2 cellular contexts compared by ENCODE assay signal in genomic region chr4:177455591-177455990, GRCh38.
TF ChIP-seq lines count a peak whose summit lies in the region.

No MANE protein-coding gene starts in this region.

TF ChIP-seq in neural cell, 6 proteins besides CTCF, POLR2A, EP300 and RAD21 (continued from another document):
- TF ChIP-seq, protein P1, sequence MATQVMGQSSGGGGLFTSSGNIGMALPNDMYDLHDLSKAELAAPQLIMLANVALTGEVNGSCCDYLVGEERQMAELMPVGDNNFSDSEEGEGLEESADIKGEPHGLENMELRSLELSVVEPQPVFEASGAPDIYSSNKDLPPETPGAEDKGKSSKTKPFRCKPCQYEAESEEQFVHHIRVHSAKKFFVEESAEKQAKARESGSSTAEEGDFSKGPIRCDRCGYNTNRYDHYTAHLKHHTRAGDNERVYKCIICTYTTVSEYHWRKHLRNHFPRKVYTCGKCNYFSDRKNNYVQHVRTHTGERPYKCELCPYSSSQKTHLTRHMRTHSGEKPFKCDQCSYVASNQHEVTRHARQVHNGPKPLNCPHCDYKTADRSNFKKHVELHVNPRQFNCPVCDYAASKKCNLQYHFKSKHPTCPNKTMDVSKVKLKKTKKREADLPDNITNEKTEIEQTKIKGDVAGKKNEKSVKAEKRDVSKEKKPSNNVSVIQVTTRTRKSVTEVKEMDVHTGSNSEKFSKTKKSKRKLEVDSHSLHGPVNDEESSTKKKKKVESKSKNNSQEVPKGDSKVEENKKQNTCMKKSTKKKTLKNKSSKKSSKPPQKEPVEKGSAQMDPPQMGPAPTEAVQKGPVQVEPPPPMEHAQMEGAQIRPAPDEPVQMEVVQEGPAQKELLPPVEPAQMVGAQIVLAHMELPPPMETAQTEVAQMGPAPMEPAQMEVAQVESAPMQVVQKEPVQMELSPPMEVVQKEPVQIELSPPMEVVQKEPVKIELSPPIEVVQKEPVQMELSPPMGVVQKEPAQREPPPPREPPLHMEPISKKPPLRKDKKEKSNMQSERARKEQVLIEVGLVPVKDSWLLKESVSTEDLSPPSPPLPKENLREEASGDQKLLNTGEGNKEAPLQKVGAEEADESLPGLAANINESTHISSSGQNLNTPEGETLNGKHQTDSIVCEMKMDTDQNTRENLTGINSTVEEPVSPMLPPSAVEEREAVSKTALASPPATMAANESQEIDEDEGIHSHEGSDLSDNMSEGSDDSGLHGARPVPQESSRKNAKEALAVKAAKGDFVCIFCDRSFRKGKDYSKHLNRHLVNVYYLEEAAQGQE (IDR thresholded peaks at IDR 0.05; ENCODE audit: borderline replicate concordance): no peak
- TF ChIP-seq POLR2AphosphoS5 (IDR thresholded peaks at IDR 0.05): no peak
- no peak for TF ChIP-seq MXI1 (conservative IDR thresholded peaks at IDR 0.05; ENCODE audit: poor library complexity, severe bottlenecking)
- TF ChIP-seq TAF1 (IDR thresholded peaks at IDR 0.05; ENCODE audit: low read depth): no peak
TF ChIP-seq in neural cell: peak in this region for 0.

TF ChIP-seq in WTC11, 78 proteins besides CTCF, POLR2A, EP300 and RAD21 (continued from another document):
- TF ChIP-seq ZNF512 (CRISPR knock-in tag; IDR thresholded peaks at IDR 0.05; ENCODE audit: borderline replicate concordance) (no peak), ETV6 (CRISPR knock-in tag; IDR thresholded peaks at IDR 0.05) (no peak), NFYB (CRISPR knock-in tag; conservative IDR thresholded peaks at IDR 0.05; ENCODE audit: low read depth) (no peak), NR3C1 (CRISPR knock-in tag; conservative IDR thresholded peaks at IDR 0.05; ENCODE audit: low read depth) (no peak), NFE2L1 (CRISPR knock-in tag; IDR thresholded peaks at IDR 0.05) (no peak)
- TF ChIP-seq, protein P2, sequence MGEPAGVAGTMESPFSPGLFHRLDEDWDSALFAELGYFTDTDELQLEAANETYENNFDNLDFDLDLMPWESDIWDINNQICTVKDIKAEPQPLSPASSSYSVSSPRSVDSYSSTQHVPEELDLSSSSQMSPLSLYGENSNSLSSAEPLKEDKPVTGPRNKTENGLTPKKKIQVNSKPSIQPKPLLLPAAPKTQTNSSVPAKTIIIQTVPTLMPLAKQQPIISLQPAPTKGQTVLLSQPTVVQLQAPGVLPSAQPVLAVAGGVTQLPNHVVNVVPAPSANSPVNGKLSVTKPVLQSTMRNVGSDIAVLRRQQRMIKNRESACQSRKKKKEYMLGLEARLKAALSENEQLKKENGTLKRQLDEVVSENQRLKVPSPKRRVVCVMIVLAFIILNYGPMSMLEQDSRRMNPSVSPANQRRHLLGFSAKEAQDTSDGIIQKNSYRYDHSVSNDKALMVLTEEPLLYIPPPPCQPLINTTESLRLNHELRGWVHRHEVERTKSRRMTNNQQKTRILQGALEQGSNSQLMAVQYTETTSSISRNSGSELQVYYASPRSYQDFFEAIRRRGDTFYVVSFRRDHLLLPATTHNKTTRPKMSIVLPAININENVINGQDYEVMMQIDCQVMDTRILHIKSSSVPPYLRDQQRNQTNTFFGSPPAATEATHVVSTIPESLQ (CRISPR knock-in tag; IDR thresholded peaks at IDR 0.05): no peak
- TF ChIP-seq, protein P3, sequence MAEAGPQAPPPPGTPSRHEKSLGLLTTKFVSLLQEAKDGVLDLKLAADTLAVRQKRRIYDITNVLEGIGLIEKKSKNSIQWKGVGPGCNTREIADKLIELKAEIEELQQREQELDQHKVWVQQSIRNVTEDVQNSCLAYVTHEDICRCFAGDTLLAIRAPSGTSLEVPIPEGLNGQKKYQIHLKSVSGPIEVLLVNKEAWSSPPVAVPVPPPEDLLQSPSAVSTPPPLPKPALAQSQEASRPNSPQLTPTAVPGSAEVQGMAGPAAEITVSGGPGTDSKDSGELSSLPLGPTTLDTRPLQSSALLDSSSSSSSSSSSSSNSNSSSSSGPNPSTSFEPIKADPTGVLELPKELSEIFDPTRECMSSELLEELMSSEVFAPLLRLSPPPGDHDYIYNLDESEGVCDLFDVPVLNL (CRISPR knock-in tag; IDR thresholded peaks at IDR 0.05; ENCODE audit: borderline replicate concordance, low read depth): no peak
- TF ChIP-seq, protein P4, sequence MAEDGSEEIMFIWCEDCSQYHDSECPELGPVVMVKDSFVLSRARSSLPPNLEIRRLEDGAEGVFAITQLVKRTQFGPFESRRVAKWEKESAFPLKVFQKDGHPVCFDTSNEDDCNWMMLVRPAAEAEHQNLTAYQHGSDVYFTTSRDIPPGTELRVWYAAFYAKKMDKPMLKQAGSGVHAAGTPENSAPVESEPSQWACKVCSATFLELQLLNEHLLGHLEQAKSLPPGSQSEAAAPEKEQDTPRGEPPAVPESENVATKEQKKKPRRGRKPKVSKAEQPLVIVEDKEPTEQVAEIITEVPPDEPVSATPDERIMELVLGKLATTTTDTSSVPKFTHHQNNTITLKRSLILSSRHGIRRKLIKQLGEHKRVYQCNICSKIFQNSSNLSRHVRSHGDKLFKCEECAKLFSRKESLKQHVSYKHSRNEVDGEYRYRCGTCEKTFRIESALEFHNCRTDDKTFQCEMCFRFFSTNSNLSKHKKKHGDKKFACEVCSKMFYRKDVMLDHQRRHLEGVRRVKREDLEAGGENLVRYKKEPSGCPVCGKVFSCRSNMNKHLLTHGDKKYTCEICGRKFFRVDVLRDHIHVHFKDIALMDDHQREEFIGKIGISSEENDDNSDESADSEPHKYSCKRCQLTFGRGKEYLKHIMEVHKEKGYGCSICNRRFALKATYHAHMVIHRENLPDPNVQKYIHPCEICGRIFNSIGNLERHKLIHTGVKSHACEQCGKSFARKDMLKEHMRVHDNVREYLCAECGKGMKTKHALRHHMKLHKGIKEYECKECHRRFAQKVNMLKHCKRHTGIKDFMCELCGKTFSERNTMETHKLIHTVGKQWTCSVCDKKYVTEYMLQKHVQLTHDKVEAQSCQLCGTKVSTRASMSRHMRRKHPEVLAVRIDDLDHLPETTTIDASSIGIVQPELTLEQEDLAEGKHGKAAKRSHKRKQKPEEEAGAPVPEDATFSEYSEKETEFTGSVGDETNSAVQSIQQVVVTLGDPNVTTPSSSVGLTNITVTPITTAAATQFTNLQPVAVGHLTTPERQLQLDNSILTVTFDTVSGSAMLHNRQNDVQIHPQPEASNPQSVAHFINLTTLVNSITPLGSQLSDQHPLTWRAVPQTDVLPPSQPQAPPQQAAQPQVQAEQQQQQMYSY (CRISPR knock-in tag; IDR thresholded peaks at IDR 0.05): no peak
- TF ChIP-seq, protein P5, sequence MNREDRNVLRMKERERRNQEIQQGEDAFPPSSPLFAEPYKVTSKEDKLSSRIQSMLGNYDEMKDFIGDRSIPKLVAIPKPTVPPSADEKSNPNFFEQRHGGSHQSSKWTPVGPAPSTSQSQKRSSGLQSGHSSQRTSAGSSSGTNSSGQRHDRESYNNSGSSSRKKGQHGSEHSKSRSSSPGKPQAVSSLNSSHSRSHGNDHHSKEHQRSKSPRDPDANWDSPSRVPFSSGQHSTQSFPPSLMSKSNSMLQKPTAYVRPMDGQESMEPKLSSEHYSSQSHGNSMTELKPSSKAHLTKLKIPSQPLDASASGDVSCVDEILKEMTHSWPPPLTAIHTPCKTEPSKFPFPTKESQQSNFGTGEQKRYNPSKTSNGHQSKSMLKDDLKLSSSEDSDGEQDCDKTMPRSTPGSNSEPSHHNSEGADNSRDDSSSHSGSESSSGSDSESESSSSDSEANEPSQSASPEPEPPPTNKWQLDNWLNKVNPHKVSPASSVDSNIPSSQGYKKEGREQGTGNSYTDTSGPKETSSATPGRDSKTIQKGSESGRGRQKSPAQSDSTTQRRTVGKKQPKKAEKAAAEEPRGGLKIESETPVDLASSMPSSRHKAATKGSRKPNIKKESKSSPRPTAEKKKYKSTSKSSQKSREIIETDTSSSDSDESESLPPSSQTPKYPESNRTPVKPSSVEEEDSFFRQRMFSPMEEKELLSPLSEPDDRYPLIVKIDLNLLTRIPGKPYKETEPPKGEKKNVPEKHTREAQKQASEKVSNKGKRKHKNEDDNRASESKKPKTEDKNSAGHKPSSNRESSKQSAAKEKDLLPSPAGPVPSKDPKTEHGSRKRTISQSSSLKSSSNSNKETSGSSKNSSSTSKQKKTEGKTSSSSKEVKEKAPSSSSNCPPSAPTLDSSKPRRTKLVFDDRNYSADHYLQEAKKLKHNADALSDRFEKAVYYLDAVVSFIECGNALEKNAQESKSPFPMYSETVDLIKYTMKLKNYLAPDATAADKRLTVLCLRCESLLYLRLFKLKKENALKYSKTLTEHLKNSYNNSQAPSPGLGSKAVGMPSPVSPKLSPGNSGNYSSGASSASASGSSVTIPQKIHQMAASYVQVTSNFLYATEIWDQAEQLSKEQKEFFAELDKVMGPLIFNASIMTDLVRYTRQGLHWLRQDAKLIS (CRISPR knock-in tag; IDR thresholded peaks at IDR 0.05; ENCODE audit: borderline replicate concordance): no peak
- TF ChIP-seq, protein P6, sequence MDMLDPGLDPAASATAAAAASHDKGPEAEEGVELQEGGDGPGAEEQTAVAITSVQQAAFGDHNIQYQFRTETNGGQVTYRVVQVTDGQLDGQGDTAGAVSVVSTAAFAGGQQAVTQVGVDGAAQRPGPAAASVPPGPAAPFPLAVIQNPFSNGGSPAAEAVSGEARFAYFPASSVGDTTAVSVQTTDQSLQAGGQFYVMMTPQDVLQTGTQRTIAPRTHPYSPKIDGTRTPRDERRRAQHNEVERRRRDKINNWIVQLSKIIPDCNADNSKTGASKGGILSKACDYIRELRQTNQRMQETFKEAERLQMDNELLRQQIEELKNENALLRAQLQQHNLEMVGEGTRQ (CRISPR knock-in tag; IDR thresholded peaks at IDR 0.05): no peak
TF ChIP-seq in WTC11: peak in this region for 0.
